ENCODE assay signal across 1 cellular context in genomic region chr6:166958926-166959861, GRCh38.
A peak's percentile ranks its signal among the peaks of the same experiment; 100 is the strongest.
TF ChIP-seq lines count a peak whose summit lies in the region.

No MANE protein-coding gene starts in this region.

TF ChIP-seq in GM12878, 131 proteins besides CTCF, POLR2A, EP300 and RAD21 (continued from another document):
- TF ChIP-seq E2F8 (IDR thresholded peaks at IDR 0.05; ENCODE audit: low read depth, partially characterized antibody) (peak; percentile 32), BCL3 (IDR thresholded peaks at IDR 0.05; ENCODE audit: borderline replicate concordance, insufficient read depth, low read depth, low read length, poor library complexity, severe bottlenecking) (no peak), ETV6 (conservative IDR thresholded peaks at IDR 0.05 in 1 of 2, IDR thresholded peaks at IDR 0.05 in 1 of 2; ENCODE audit: borderline replicate concordance in 1 of 2, low read depth in 1 of 2) (peak in 1 of 2 experiments; percentile 93; a peak in 2 of 4 replicates), ZBED1 (IDR thresholded peaks at IDR 0.05; ENCODE audit: borderline replicate concordance) (0 out of 2 replicates have a peak, but pooled peaks have one; percentile 24), BMI1 (IDR thresholded peaks at IDR 0.05; ENCODE audit: borderline replicate concordance) (peak; percentile 30; the same call in 1 of the 2 replicates), BHLHE40 (IDR thresholded peaks at IDR 0.05; ENCODE audit: borderline replicate concordance in 1 of 2, low read depth in 2 of 2, low read length in 1 of 2) (no peak), PAX8 (IDR thresholded peaks at IDR 0.05) (no peak), REST (IDR thresholded peaks at IDR 0.05; ENCODE audit: low read depth, low read length) (no peak), TARDBP (IDR thresholded peaks at IDR 0.05; ENCODE audit: borderline replicate concordance) (no peak), POLR2AphosphoS2 (IDR thresholded peaks at IDR 0.05; ENCODE audit: low read depth, low read length) (peak; percentile 78), HDAC2 (IDR thresholded peaks at IDR 0.05) (no peak), SPI1 (IDR thresholded peaks at IDR 0.05; ENCODE audit: borderline replicate concordance, insufficient read depth, low read depth, low read length) (peak; percentile 85), CREM (IDR thresholded peaks at IDR 0.05; ENCODE audit: low read depth) (peak; percentile 61), ZNF384 (IDR thresholded peaks at IDR 0.05; ENCODE audit: borderline replicate concordance, low read depth, low read length) (no peak), CHD2 (IDR thresholded peaks at IDR 0.05; ENCODE audit: borderline replicate concordance, low read depth, low read length) (peak; percentile 70), GATAD2B (conservative IDR thresholded peaks at IDR 0.05; ENCODE audit: low read depth) (peak; percentile 38; the same call in 1 of the 2 replicates), EGR1 (IDR thresholded peaks at IDR 0.05; ENCODE audit: borderline replicate concordance in 1 of 2, low read depth in 2 of 2, low read length in 2 of 2) (peak in 1 of 2 experiments; percentile 58; a peak in 1 of 3 replicates), TBL1XR1 (IDR thresholded peaks at IDR 0.05; ENCODE audit: low read depth, low read length) (0 out of 2 replicates have a peak, but pooled peaks have one; percentile 61), HDAC6 (IDR thresholded peaks at IDR 0.05; ENCODE audit: unreplicated experiment) (no peak), SRF (IDR thresholded peaks at IDR 0.05; ENCODE audit: low read depth in 2 of 2, low read length in 2 of 2) (no peak), SMAD1 (IDR thresholded peaks at IDR 0.05; ENCODE audit: low read depth, partially characterized antibody) (no peak), IKZF1 (conservative IDR thresholded peaks at IDR 0.05) (peak; percentile 62), STAT3 (IDR thresholded peaks at IDR 0.05; ENCODE audit: low read depth, low read length) (no peak), CHD1 (IDR thresholded peaks at IDR 0.05; ENCODE audit: low read depth, low read length) (no peak), MTA2 (IDR thresholded peaks at IDR 0.05; ENCODE audit: low read depth) (peak; percentile 50), FOXK2 (IDR thresholded peaks at IDR 0.05) (peak; percentile 88), MEF2A (IDR thresholded peaks at IDR 0.05; ENCODE audit: insufficient read depth, low read depth, low read length) (no peak), POU2F2 (IDR thresholded peaks at IDR 0.05; ENCODE audit: borderline replicate concordance, low read depth, low read length) (0 out of 3 replicates have a peak, but pooled peaks have one; percentile 12), MTA3 (IDR thresholded peaks at IDR 0.05; ENCODE audit: borderline replicate concordance, low read length) (peak; percentile 9; the same call in 1 of the 2 replicates), WRNIP1 (IDR thresholded peaks at IDR 0.05; ENCODE audit: borderline replicate concordance, low read depth, low read length) (no peak), E4F1 (IDR thresholded peaks at IDR 0.05; ENCODE audit: borderline replicate concordance, partially characterized antibody) (peak; percentile 13), GABPA (IDR thresholded peaks at IDR 0.05; ENCODE audit: low read depth) (peak; percentile 61), IKZF2 (IDR thresholded peaks at IDR 0.05) (peak; percentile 39 to 46), SREBF2 (IDR thresholded peaks at IDR 0.05; ENCODE audit: low read length) (no peak), CEBPB (IDR thresholded peaks at IDR 0.05; ENCODE audit: borderline replicate concordance in 1 of 2, low read depth in 2 of 2, low read length in 2 of 2) (no peak), CREB1 (IDR thresholded peaks at IDR 0.05; ENCODE audit: low read depth) (peak; percentile 83)
- TF ChIP-seq, protein P1, sequence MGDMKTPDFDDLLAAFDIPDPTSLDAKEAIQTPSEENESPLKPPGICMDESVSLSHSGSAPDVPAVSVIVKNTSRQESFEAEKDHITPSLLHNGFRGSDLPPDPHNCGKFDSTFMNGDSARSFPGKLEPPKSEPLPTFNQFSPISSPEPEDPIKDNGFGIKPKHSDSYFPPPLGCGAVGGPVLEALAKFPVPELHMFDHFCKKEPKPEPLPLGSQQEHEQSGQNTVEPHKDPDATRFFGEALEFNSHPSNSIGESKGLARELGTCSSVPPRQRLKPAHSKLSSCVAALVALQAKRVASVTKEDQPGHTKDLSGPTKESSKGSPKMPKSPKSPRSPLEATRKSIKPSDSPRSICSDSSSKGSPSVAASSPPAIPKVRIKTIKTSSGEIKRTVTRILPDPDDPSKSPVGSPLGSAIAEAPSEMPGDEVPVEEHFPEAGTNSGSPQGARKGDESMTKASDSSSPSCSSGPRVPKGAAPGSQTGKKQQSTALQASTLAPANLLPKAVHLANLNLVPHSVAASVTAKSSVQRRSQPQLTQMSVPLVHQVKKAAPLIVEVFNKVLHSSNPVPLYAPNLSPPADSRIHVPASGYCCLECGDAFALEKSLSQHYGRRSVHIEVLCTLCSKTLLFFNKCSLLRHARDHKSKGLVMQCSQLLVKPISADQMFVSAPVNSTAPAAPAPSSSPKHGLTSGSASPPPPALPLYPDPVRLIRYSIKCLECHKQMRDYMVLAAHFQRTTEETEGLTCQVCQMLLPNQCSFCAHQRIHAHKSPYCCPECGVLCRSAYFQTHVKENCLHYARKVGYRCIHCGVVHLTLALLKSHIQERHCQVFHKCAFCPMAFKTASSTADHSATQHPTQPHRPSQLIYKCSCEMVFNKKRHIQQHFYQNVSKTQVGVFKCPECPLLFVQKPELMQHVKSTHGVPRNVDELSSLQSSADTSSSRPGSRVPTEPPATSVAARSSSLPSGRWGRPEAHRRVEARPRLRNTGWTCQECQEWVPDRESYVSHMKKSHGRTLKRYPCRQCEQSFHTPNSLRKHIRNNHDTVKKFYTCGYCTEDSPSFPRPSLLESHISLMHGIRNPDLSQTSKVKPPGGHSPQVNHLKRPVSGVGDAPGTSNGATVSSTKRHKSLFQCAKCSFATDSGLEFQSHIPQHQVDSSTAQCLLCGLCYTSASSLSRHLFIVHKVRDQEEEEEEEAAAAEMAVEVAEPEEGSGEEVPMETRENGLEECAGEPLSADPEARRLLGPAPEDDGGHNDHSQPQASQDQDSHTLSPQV (IDR thresholded peaks at IDR 0.05) = no peak
- TF ChIP-seq, protein P2, sequence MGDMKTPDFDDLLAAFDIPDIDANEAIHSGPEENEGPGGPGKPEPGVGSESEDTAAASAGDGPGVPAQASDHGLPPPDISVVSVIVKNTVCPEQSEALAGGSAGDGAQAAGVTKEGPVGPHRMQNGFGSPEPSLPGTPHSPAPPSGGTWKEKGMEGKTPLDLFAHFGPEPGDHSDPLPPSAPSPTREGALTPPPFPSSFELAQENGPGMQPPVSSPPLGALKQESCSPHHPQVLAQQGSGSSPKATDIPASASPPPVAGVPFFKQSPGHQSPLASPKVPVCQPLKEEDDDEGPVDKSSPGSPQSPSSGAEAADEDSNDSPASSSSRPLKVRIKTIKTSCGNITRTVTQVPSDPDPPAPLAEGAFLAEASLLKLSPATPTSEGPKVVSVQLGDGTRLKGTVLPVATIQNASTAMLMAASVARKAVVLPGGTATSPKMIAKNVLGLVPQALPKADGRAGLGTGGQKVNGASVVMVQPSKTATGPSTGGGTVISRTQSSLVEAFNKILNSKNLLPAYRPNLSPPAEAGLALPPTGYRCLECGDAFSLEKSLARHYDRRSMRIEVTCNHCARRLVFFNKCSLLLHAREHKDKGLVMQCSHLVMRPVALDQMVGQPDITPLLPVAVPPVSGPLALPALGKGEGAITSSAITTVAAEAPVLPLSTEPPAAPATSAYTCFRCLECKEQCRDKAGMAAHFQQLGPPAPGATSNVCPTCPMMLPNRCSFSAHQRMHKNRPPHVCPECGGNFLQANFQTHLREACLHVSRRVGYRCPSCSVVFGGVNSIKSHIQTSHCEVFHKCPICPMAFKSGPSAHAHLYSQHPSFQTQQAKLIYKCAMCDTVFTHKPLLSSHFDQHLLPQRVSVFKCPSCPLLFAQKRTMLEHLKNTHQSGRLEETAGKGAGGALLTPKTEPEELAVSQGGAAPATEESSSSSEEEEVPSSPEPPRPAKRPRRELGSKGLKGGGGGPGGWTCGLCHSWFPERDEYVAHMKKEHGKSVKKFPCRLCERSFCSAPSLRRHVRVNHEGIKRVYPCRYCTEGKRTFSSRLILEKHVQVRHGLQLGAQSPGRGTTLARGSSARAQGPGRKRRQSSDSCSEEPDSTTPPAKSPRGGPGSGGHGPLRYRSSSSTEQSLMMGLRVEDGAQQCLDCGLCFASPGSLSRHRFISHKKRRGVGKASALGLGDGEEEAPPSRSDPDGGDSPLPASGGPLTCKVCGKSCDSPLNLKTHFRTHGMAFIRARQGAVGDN (IDR thresholded peaks at IDR 0.05) = peak; percentile 55; the same call in 1 of the 2 replicates
- TF ChIP-seq, protein P3, sequence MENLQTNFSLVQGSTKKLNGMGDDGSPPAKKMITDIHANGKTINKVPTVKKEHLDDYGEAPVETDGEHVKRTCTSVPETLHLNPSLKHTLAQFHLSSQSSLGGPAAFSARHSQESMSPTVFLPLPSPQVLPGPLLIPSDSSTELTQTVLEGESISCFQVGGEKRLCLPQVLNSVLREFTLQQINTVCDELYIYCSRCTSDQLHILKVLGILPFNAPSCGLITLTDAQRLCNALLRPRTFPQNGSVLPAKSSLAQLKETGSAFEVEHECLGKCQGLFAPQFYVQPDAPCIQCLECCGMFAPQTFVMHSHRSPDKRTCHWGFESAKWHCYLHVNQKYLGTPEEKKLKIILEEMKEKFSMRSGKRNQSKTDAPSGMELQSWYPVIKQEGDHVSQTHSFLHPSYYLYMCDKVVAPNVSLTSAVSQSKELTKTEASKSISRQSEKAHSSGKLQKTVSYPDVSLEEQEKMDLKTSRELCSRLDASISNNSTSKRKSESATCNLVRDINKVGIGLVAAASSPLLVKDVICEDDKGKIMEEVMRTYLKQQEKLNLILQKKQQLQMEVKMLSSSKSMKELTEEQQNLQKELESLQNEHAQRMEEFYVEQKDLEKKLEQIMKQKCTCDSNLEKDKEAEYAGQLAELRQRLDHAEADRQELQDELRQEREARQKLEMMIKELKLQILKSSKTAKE (IDR thresholded peaks at IDR 0.05; ENCODE audit: low read depth, poor library complexity, severe bottlenecking) = no peak
